8 cellular contexts compared by ENCODE assay signal in genomic region chr11:798093-798713, GRCh38. TPM values are rescaled to one million over a fixed set of nuclear protein-coding genes. Genes with fewer than 3 reads are reported as not detected.
DNase-seq lines count a peak whose midpoint lies in the region; ATAC-seq, FAIRE-seq and TF ChIP-seq lines count a peak whose summit lies in the region.

Gene SLC25A22, minus strand, starts transcription at chr11:798281. Its CDS starts 3,275 bp downstream, at chr11:795006.

- CTCF ChIA-PET in A549 (lab: Yijun Ruan, JAX): interaction anchor here (0.9 to 2.1 kb wide), 6 partner anchors 8 to 23 kb away, joined by 4 to 13 read pairs (median 7); partner anchors contain the start of genes CEND1, GATD1 and RPLP2
- CTCF ChIA-PET in activated CD4-positive, alpha-beta T cell treated with anti-CD3 and anti-CD28 coated beads for 36 hours (lab: Charles Lee): interaction anchor here (0.8 kb wide), 1 partner anchor 95 kb away, joined by 3 read pairs; no protein-coding TSS in a partner anchor

- ATAC-seq in A549 (peak; percentile 51 to 69), GM18520 (IDR thresholded peaks at IDR 0.05; ENCODE audit: unreplicated experiment) (peak; percentile 51), HG03064 (IDR thresholded peaks at IDR 0.05; ENCODE audit: low read depth, unreplicated experiment) (peak; percentile 47)
- peak; percentile 63 for ATAC-seq in activated CD4-positive, alpha-beta T cell treated with anti-CD3 and anti-CD28 coated beads for 36 hours

- peak; percentile 79 to 87 for DNase-seq in A549 (ENCODE audit: low read depth in 1 of 2, low spot score in 1 of 2)
- peak; percentile 83 for DNase-seq in NCI-H2227 treated with DMSO at 0.1 percent for 48 hours (lab: John Stamatoyannopoulos, UW)
- peak; percentile 92 for DNase-seq in activated CD4-positive, alpha-beta T cell treated with anti-CD3 and anti-CD28 coated beads for 36 hours
- peak; percentile 93 for DNase-seq in left kidney (ENCODE audit: low read depth, low spot score)
- DNase-seq in stimulated activated CD4-positive, alpha-beta T cell treated with anti-CD3 and anti-CD28 coated beads, Interleukin-2, amount 100 ng/mL, for 24 hours: peak; percentile 87 to 90

- H3K4me2 ChIP-seq in A549: peak within 1 kb of the TSS; percentile 90

- no peaks in the 10 kb centered on the region for H3K9me3 ChIP-seq in A549

- peak; percentile 67 for TF ChIP-seq POLR2A in A549 (IDR thresholded peaks at IDR 0.05; ENCODE audit: low read length)

- POLR2A ChIA-PET in A549 (lab: Yijun Ruan, JAX): interaction anchor here (0.7 kb wide), 1 partner anchor 97 kb away, joined by 3 read pairs; no protein-coding TSS in a partner anchor
- POLR2A ChIA-PET in activated CD4-positive, alpha-beta T cell treated with anti-CD3 and anti-CD28 coated beads for 36 hours (lab: Charles Lee): no interaction called here

- peaks cover 28% of the 10 kb centered on the region for H3K4me1 ChIP-seq in A549

- H3K27ac Mint-ChIP-seq in activated CD4-positive, alpha-beta T cell treated with anti-CD3 and anti-CD28 coated beads for 36 hours: peak within 1 kb of the TSS; percentile 67

- H3K9me3 Mint-ChIP-seq in activated CD4-positive, alpha-beta T cell treated with anti-CD3 and anti-CD28 coated beads for 36 hours (ENCODE audit: low read depth): no peaks in the 10 kb centered on the region

- H3K4me3 ChIP-seq in A549: peak within 1 kb of the TSS; percentile 66

- H3K36me3 Mint-ChIP-seq in activated CD4-positive, alpha-beta T cell treated with anti-CD3 and anti-CD28 coated beads for 36 hours (ENCODE audit: low read depth): peaks cover 15% of the 10 kb centered on the region

- no peaks in the 10 kb centered on the region for H3K27me3 Mint-ChIP-seq in activated CD4-positive, alpha-beta T cell treated with anti-CD3 and anti-CD28 coated beads for 36 hours

- peak within 1 kb of the TSS; percentile 79 for H3K4me3 Mint-ChIP-seq in activated CD4-positive, alpha-beta T cell treated with anti-CD3 and anti-CD28 coated beads for 36 hours

- H3K4me1 Mint-ChIP-seq in activated CD4-positive, alpha-beta T cell treated with anti-CD3 and anti-CD28 coated beads for 36 hours: peaks cover 13% of the 10 kb centered on the region

- intact Hi-C loops in activated CD4-positive, alpha-beta T cell treated with anti-CD3 and anti-CD28 coated beads for 36 hours (cut with DNase I, micrococcal nuclease): loop anchor here (1.0 to 10.0 kb wide), 8 partner anchors 11 to 486 kb away; partner anchors contain the start of genes PHRF1 (in 2 of the 2), DEAF1 (in 1 of the 2), HRAS (in 1 of the 2) and IFITM1 (in 1 of the 2)

- no peak for FAIRE-seq in A549 (lab: Jason Lieb, UNC)

- no peak; a peak in 3 of 5 replicates for TF ChIP-seq RAD21 in A549 (conservative IDR thresholded peaks at IDR 0.05 in 1 of 2, IDR thresholded peaks at IDR 0.05 in 1 of 2)

- peak; percentile 84 for TF ChIP-seq CTCF in A549 (IDR thresholded peaks at IDR 0.05)

- WGBS in A549 (ENCODE audit: missing lambda C conversion rate): 0% methylated on average over 4 of the region's 69 CpGs

- H3K27ac ChIP-seq in A549 (peak within 1 kb of the TSS; percentile 76 to 99), cingulate gyrus (ENCODE audit: low read depth, low read length) (peak within 1 kb of the TSS; percentile 79)

- TF ChIP-seq EP300 in A549 (IDR thresholded peaks at IDR 0.05): no peak

TF ChIP-seq in A549, 52 proteins besides CTCF, POLR2A, EP300 and RAD21 (continues in another document):
- TF ChIP-seq RCOR1 (IDR thresholded peaks at IDR 0.05; ENCODE audit: low read depth, low read length) (no peak), HDAC2 (IDR thresholded peaks at IDR 0.05) (no peak), ZFP36 (IDR thresholded peaks at IDR 0.05; ENCODE audit: borderline replicate concordance, partially characterized antibody) (no peak), MAZ (IDR thresholded peaks at IDR 0.05; ENCODE audit: borderline replicate concordance, low read depth, low read length) (no peak), MAFK (IDR thresholded peaks at IDR 0.05; ENCODE audit: partially characterized antibody) (no peak), JUN (IDR thresholded peaks at IDR 0.05) (peak; percentile 50 to 88; a peak in 3 of 5 replicates), CEBPB (IDR thresholded peaks at IDR 0.05) (no peak), CBX8 (IDR thresholded peaks at IDR 0.05) (no peak), REST (IDR thresholded peaks at IDR 0.05) (no peak), RNF2 (IDR thresholded peaks at IDR 0.05; ENCODE audit: borderline replicate concordance, low read depth) (no peak), MAX (IDR thresholded peaks at IDR 0.05) (peak; percentile 55), SMC3 (IDR thresholded peaks at IDR 0.05) (peak; percentile 39; the same call in 2 of the 3 replicates), HOXA7 (CRISPR knock-in tag; IDR thresholded peaks at IDR 0.05) (no peak), ELK1 (IDR thresholded peaks at IDR 0.05; ENCODE audit: low read depth, low read length) (no peak), TFCP2L1 (CRISPR knock-in tag; IDR thresholded peaks at IDR 0.05) (no peak), USF2 (IDR thresholded peaks at IDR 0.05) (no peak), PHF8 (IDR thresholded peaks at IDR 0.05; ENCODE audit: borderline replicate concordance, low read depth) (no peak), CBX2 (IDR thresholded peaks at IDR 0.05; ENCODE audit: borderline replicate concordance, low read depth) (no peak), E2F6 (IDR thresholded peaks at IDR 0.05; ENCODE audit: borderline replicate concordance, low read depth) (peak; percentile 36; the same call in 1 of the 2 replicates), NPAS2 (CRISPR knock-in tag; IDR thresholded peaks at IDR 0.05; ENCODE audit: borderline replicate concordance) (no peak), JUNB (IDR thresholded peaks at IDR 0.05) (no peak)

RNA-seq across cellular contexts. Expression of gene SLC25A22, which starts in this region (rescaled TPM):
- polyA plus RNA-seq in A549 (2011; rRNA removed) (11.6 and 13.5 TPM in 2 replicates), A549 (2017; fragmentation: RNase III; extraction: RNeasy Plus Mini Kit Qiagen cat#74134 plus additional on column Dnase treatment) (18.7 to 21.8 TPM (median 19.5 TPM) in 3 replicates)
- 43.6 and 50.2 TPM in 2 replicates for polyA plus RNA-seq in A549 (2012; cell fraction: cytosol; rRNA removed)
- 85.4 and 116 TPM in 2 replicates for polyA plus RNA-seq in A549 (2012; cell fraction: nucleus; rRNA removed)
- 4.5 and 15.8 TPM in 2 replicates for polyA minus RNA-seq in A549 (2011; rRNA and poly(A)+ RNA removed)
- total RNA-seq in activated CD4-positive, alpha-beta T cell treated with anti-CD3 and anti-CD28 coated beads for 36 hours: 10 to 100 TPM; 33.9 to 36.6 TPM

Comparison
In these comparisons a context has a peak if more than half of its experiments do, and no peak if none do; other contexts are left out.
1. Peak in every context shown above with its lines: DNase-seq, ATAC-seq, H3K4me3 ChIP-seq and H3K27ac ChIP-seq.